ENCODE assay signal across 1 cellular context in genomic region chr17:45951941-45952340, GRCh38.
TF ChIP-seq lines count a peak whose summit lies in the region.

No MANE protein-coding gene starts in this region.

TF ChIP-seq in K562, 482 proteins besides CTCF, POLR2A, EP300 and RAD21 (continued from another document and continues in another):
- TF ChIP-seq ZBTB49 (CRISPR knock-in tag; IDR thresholded peaks at IDR 0.05; ENCODE audit: borderline replicate concordance) (no peak), MTF1 (CRISPR knock-in tag; IDR thresholded peaks at IDR 0.05; ENCODE audit: borderline replicate concordance) (no peak), RUNX1 (IDR thresholded peaks at IDR 0.05; ENCODE audit: low read depth) (no peak), KAT7 (CRISPR knock-in tag; IDR thresholded peaks at IDR 0.05; ENCODE audit: borderline replicate concordance) (no peak), ZNF592 (IDR thresholded peaks at IDR 0.05) (no peak), ZNF79 (CRISPR knock-in tag; IDR thresholded peaks at IDR 0.05; ENCODE audit: low read depth) (no peak), PHB2 (IDR thresholded peaks at IDR 0.05; ENCODE audit: low read depth) (no peak), TRIM24 (IDR thresholded peaks at IDR 0.05) (peak; percentile 82 to 87), STAT5B (CRISPR knock-in tag; IDR thresholded peaks at IDR 0.05) (no peak), NRF1 (conservative IDR thresholded peaks at IDR 0.05 in 1 of 2, IDR thresholded peaks at IDR 0.05 in 1 of 2) (no peak), TAF7 (tag; IDR thresholded peaks at IDR 0.05) (no peak), PURB (CRISPR knock-in tag; IDR thresholded peaks at IDR 0.05; ENCODE audit: low read depth) (no peak), ATF1 (CRISPR knock-in tag; IDR thresholded peaks at IDR 0.05) (no peak), ATF1 (tag; IDR thresholded peaks at IDR 0.05) (0 out of 2 replicates have a peak, but pooled peaks have one; percentile 30), BCLAF1 (IDR thresholded peaks at IDR 0.05; ENCODE audit: borderline replicate concordance in 1 of 2, control insufficient read depth in 1 of 2, low read depth in 2 of 2, low read length in 1 of 2) (no peak), MED1 (CRISPR knock-in tag; IDR thresholded peaks at IDR 0.05; ENCODE audit: borderline replicate concordance) (no peak), NFE2 (IDR thresholded peaks at IDR 0.05; ENCODE audit: low read depth) (no peak), HDAC2 (IDR thresholded peaks at IDR 0.05) (no peak), HIVEP1 (CRISPR knock-in tag; IDR thresholded peaks at IDR 0.05) (no peak), COPS2 (conservative IDR thresholded peaks at IDR 0.05) (no peak), PYGO2 (tag; IDR thresholded peaks at IDR 0.05) (no peak), RAD51 (IDR thresholded peaks at IDR 0.05; ENCODE audit: borderline replicate concordance, low read depth) (no peak), TBP (optimal IDR thresholded peaks at IDR 0.05; ENCODE audit: low read depth, low read length) (no peak), SREBF1 (IDR thresholded peaks at IDR 0.05; ENCODE audit: borderline replicate concordance, low read depth, low read length) (no peak), SMAD3 (CRISPR knock-in tag; conservative IDR thresholded peaks at IDR 0.05) (no peak), ELK1 (CRISPR knock-in tag; IDR thresholded peaks at IDR 0.05) (no peak), NCOA4 (IDR thresholded peaks at IDR 0.05; ENCODE audit: partially characterized antibody) (no peak), BACH1 (tag; IDR thresholded peaks at IDR 0.05) (no peak), ZNF766 (CRISPR knock-in tag; conservative IDR thresholded peaks at IDR 0.05) (no peak), REST (CRISPR knock-in tag; IDR thresholded peaks at IDR 0.05; ENCODE audit: low read depth) (no peak), HMG20A (CRISPR knock-in tag; conservative IDR thresholded peaks at IDR 0.05) (no peak), YBX1 (IDR thresholded peaks at IDR 0.05) (no peak), SFPQ (IDR thresholded peaks at IDR 0.05; ENCODE audit: low read depth, low read length) (no peak), POLR2AphosphoS5 (IDR thresholded peaks at IDR 0.05; ENCODE audit: control insufficient read depth, insufficient read depth, low read depth, low read length) (peak; percentile 82), SMAD4 (CRISPR knock-in tag; conservative IDR thresholded peaks at IDR 0.05) (peak; percentile 82), CBFA2T2 (conservative IDR thresholded peaks at IDR 0.05) (peak; percentile 93), CREM (IDR thresholded peaks at IDR 0.05; ENCODE audit: low read depth) (no peak), ELF1 (tag; IDR thresholded peaks at IDR 0.05) (no peak), E2F4 (CRISPR knock-in tag; IDR thresholded peaks at IDR 0.05; ENCODE audit: low read depth) (no peak), ZNF830 (CRISPR knock-in tag; IDR thresholded peaks at IDR 0.05) (no peak), NKRF (IDR thresholded peaks at IDR 0.05; ENCODE audit: borderline replicate concordance) (no peak), MLX (CRISPR knock-in tag; conservative IDR thresholded peaks at IDR 0.05) (no peak), PTTG1 (tag; IDR thresholded peaks at IDR 0.05; ENCODE audit: low read depth) (no peak), CXXC5 (CRISPR knock-in tag; IDR thresholded peaks at IDR 0.05) (peak; percentile 23; the same call in 1 of the 2 replicates), ZFPM2 (CRISPR knock-in tag; IDR thresholded peaks at IDR 0.05) (no peak), XRCC5 (IDR thresholded peaks at IDR 0.05; ENCODE audit: low read depth, low read length) (no peak)
